In the genomic region with DNA sequence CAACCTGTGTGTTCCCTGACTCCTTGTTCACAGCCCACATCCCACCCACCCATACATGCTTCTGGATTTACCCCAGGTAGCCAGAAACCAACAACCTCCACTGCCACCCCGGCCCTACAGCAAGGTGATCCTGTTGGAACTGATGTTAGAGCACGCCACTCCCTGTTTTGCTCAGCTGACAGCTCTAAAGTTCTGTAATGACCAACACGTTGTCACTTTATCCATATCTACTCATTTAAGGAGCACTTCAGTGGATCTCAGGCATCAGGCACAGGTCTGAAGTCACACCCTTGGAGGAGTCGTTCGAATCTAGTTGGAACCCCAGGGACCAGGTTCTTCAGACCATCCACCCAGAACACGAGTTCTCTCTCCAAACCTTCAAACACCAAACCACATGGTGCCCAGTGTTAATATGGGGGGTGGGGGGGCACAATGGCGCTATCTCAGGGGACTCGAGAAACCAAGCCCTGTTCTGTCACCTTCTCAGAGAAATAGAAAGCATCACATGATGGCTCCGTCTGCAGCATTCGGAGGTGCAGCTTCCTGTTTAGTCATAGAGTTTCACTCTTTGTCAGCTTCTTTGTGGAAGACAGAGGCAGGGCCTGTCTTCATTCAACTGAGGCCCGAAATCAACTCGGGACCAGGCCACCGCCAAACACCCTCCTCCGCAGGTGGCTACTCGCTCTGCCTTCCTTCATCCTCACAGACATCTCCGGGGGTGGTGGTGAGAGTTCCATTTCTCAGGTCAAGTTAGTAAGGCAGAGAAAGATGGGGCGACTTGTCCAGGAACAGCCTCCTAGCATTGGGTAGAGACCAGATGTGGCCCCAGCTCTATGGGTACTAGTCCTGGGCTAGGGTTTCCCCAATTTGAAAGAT, we compare ENCODE assay signal across 8 cellular contexts.
DNase-seq lines count a peak whose midpoint lies in the region; ATAC-seq and TF ChIP-seq lines count a peak whose summit lies in the region.

No MANE protein-coding gene starts in this region.

- no peaks in the 10 kb centered on the region for H3K27me3 Mint-ChIP-seq in activated CD4-positive, alpha-beta T cell treated with anti-CD3 and anti-CD28 coated beads for 36 hours
- H3K27me3 Mint-ChIP-seq in stimulated activated naive CD8-positive, alpha-beta T cell treated with anti-CD3 and anti-CD28 coated beads, Interleukin-15, amount 100 ng/mL, for 72 hours: no peaks in the 10 kb centered on the region

- H3K36me3 ChIP-seq in PC-9 (ENCODE audit: low read depth) (no peaks in the 10 kb centered on the region), prostate gland (no peaks in the 10 kb centered on the region)

- H3K9me3 Mint-ChIP-seq in activated CD4-positive, alpha-beta T cell treated with anti-CD3 and anti-CD28 coated beads for 36 hours (ENCODE audit: low read depth): no peaks in the 10 kb centered on the region
- no peaks in the 10 kb centered on the region for H3K9me3 Mint-ChIP-seq in stimulated activated naive CD8-positive, alpha-beta T cell treated with anti-CD3 and anti-CD28 coated beads, Interleukin-15, amount 100 ng/mL, for 72 hours

- H3K36me3 Mint-ChIP-seq in activated CD4-positive, alpha-beta T cell treated with anti-CD3 and anti-CD28 coated beads for 36 hours (ENCODE audit: low read depth): peaks cover 64% of the 10 kb centered on the region

- H3K27me3 ChIP-seq in PC-9 (ENCODE audit: insufficient read depth, low read depth): no peaks in the 10 kb centered on the region
- no peaks in the 10 kb centered on the region for H3K27me3 ChIP-seq in prostate gland (replicated peaks; ENCODE audit: insufficient read depth)

- POLR2A ChIA-PET in activated CD4-positive, alpha-beta T cell treated with anti-CD3 and anti-CD28 coated beads for 36 hours (lab: Charles Lee): interaction anchor here (0.7 to 1.5 kb wide), 9 partner anchors 13 to 208 kb away, joined by 3 to 7 read pairs (median 3); no protein-coding TSS in a partner anchor
- POLR2A ChIA-PET in PC-9 (lab: Charles Lee; ENCODE audit: unreplicated experiment): no interaction called here

- 92% methylated on average over 17 of the region's 17 CpGs for WGBS in prostate gland

- no peak overlapping the region for H3K4me3 ChIP-seq in PC-9
- H3K4me3 ChIP-seq in coronary artery: no peak overlapping the region
- H3K4me3 ChIP-seq in prostate gland: no peak overlapping the region

- no peak for TF ChIP-seq POLR2A in prostate gland (IDR thresholded peaks at IDR 0.05)

- H3K4me3 Mint-ChIP-seq in activated CD4-positive, alpha-beta T cell treated with anti-CD3 and anti-CD28 coated beads for 36 hours: peak overlapping the region; percentile 54
- H3K4me3 Mint-ChIP-seq in stimulated activated naive CD8-positive, alpha-beta T cell treated with anti-CD3 and anti-CD28 coated beads, Interleukin-15, amount 100 ng/mL, for 72 hours: peak overlapping the region; percentile 80 to 85

- H3K9me2 ChIP-seq in PC-9 (ENCODE audit: insufficient read depth): no peaks in the 10 kb centered on the region

- CTCF ChIA-PET in activated CD4-positive, alpha-beta T cell treated with anti-CD3 and anti-CD28 coated beads for 36 hours (lab: Charles Lee): interaction anchor here (0.9 to 1.5 kb wide), 4 partner anchors 11 to 142 kb away, joined by 3 to 7 read pairs (median 4); a partner anchor contains a TSS
- CTCF ChIA-PET in PC-9 (lab: Charles Lee): no interaction called here

- intact Hi-C loops in activated CD4-positive, alpha-beta T cell treated with anti-CD3 and anti-CD28 coated beads for 36 hours (cut with DNase I, micrococcal nuclease): loop anchor here (1.0 to 5.0 kb wide), 11 partner anchors 12 to 1063 kb away; a partner anchor contains a TSS
- intact Hi-C loops in PC-9 (cut with micrococcal nuclease; ENCODE audit: unreplicated experiment): no loop called here
- intact Hi-C loops in prostate gland (cut with DNase I): no loop called here

- no peaks in the 10 kb centered on the region for H3K9me3 ChIP-seq in PC-9 (ENCODE audit: insufficient read depth, low read depth)
- no peaks in the 10 kb centered on the region for H3K9me3 ChIP-seq in prostate gland

- H3K4me1 Mint-ChIP-seq in activated CD4-positive, alpha-beta T cell treated with anti-CD3 and anti-CD28 coated beads for 36 hours: peaks cover 70% of the 10 kb centered on the region
- peaks cover 76% of the 10 kb centered on the region for H3K4me1 Mint-ChIP-seq in stimulated activated naive CD8-positive, alpha-beta T cell treated with anti-CD3 and anti-CD28 coated beads, Interleukin-15, amount 100 ng/mL, for 72 hours

- DNase-seq in activated CD4-positive, alpha-beta T cell treated with anti-CD3 and anti-CD28 coated beads for 36 hours: peak; percentile 81
- peak; percentile 88 for DNase-seq in germinal center (ENCODE audit: low spot score)
- DNase-seq in stimulated activated naive CD8-positive, alpha-beta T cell treated with anti-CD3 and anti-CD28 coated beads, Interleukin-15, amount 100 ng/mL, for 72 hours: peak; percentile 70 to 84
- no peak for DNase-seq in PC-9
- no peak for DNase-seq in coronary artery (ENCODE audit: low spot score)
- DNase-seq in prostate gland (ENCODE audit: low spot score): no peak

- BruUV-seq in PC-9 (replicated peaks; lab: Mats Ljungman, UMichigan): no TSS peak

- H3F3A ChIP-seq in PC-9 (ENCODE audit: insufficient read depth, low read depth): peaks cover 17% of the 10 kb centered on the region

- H3K4me2 ChIP-seq in PC-9: no peak overlapping the region

- no peaks in the 10 kb centered on the region for H4K20me1 ChIP-seq in PC-9 (ENCODE audit: insufficient read depth)

- H3K4me1 ChIP-seq in PC-9 (replicated peaks; ENCODE audit: insufficient read depth) (peaks cover 10% of the 10 kb centered on the region; the same call in 1 of the 2 replicates), prostate gland (replicated peaks) (no peaks in the 10 kb centered on the region)

- H2AFZ ChIP-seq in PC-9: no peak overlapping the region

- H3K27ac Mint-ChIP-seq in activated CD4-positive, alpha-beta T cell treated with anti-CD3 and anti-CD28 coated beads for 36 hours: peak overlapping the region; percentile 98
- peak overlapping the region; percentile 99 for H3K27ac Mint-ChIP-seq in stimulated activated naive CD8-positive, alpha-beta T cell treated with anti-CD3 and anti-CD28 coated beads, Interleukin-15, amount 100 ng/mL, for 72 hours

- ATAC-seq in GM19035 (IDR thresholded peaks at IDR 0.05; ENCODE audit: unreplicated experiment) (peak; percentile 67), HG03095 (IDR thresholded peaks at IDR 0.05; ENCODE audit: unreplicated experiment) (peak; percentile 61)
- peak; percentile 69 for ATAC-seq in activated CD4-positive, alpha-beta T cell treated with anti-CD3 and anti-CD28 coated beads for 36 hours
- peak; percentile 70 for ATAC-seq in stimulated activated naive CD8-positive, alpha-beta T cell treated with anti-CD3 and anti-CD28 coated beads, Interleukin-15, amount 100 ng/mL, for 72 hours

- H3K79me2 ChIP-seq in PC-9 (ENCODE audit: low read depth): no peaks in the 10 kb centered on the region

- no peak for TF ChIP-seq CTCF in PC-9 (conservative IDR thresholded peaks at IDR 0.05)
- TF ChIP-seq CTCF in coronary artery (IDR thresholded peaks at IDR 0.05): no peak
- TF ChIP-seq CTCF in prostate gland (IDR thresholded peaks at IDR 0.05): no peak

- no peak overlapping the region for H3K27ac ChIP-seq in PC-9
- H3K27ac ChIP-seq in coronary artery: no peak overlapping the region
- H3K27ac ChIP-seq in prostate gland: no peak overlapping the region

Comparison
In these comparisons a context has a peak if more than half of its experiments do, and no peak if none do; other contexts are left out.
1. DNase-seq: peak in activated CD4-positive, alpha-beta T cell treated with anti-CD3 and anti-CD28 coated beads for 36 hours (single experiment), germinal center (single experiment) and stimulated activated naive CD8-positive, alpha-beta T cell treated with anti-CD3 and anti-CD28 coated beads, Interleukin-15, amount 100 ng/mL, for 72 hours (2 of 2); none in PC-9 (0 of 2), coronary artery (single experiment) and prostate gland (single experiment).
2. intact Hi-C loops: an anchor here in activated CD4-positive, alpha-beta T cell treated with anti-CD3 and anti-CD28 coated beads for 36 hours (1.0 to 5.0 kb wide); none called in PC-9 and prostate gland.
3. Peak in every context shown above with its lines, with median percentiles within 50 percentile points of each other: ATAC-seq.